In the genomic region with DNA sequence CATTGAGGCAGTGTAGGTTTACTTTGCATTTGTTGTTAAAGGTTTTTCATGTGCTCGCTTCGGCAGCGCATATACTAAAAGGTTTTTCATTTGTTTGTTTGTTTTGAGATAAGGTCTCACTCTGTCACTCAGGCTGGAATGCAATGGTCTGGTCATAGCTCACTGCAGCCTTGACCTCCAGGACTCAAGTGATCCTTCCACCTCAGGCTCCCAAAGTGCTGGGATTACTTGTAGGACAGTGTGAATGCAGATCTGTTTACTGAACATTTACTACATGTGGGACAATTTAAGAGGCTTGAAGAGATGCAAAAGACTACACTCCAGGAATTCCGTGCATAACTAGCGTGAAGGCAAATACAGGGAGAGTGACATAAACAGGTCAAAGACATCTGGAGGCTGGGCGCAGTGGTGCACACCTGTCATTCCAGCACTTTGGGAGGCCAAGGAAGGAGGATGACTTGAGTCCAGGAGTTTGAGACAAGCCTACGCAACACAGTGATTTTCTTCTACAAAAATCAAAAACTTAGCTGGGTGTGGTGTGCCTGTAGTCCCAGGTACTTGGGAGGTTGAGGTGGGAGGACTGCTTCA, we compare ENCODE assay signal across 1 cellular context.
TF ChIP-seq lines count a peak whose summit lies in the region.

No MANE protein-coding gene starts in this region.

TF ChIP-seq in HepG2, 621 proteins besides CTCF, POLR2A, EP300 and RAD21 (continued from another document and continues in another):
- TF ChIP-seq YEATS4 (CRISPR knock-in tag; IDR thresholded peaks at IDR 0.05; ENCODE audit: borderline replicate concordance) (0 out of 2 replicates have a peak, but pooled peaks have one; percentile 36), ATF4 (CRISPR knock-in tag; IDR thresholded peaks at IDR 0.05) (peak in 1 of 2 experiments; percentile 55; a peak in 1 of 4 replicates), ZNF3 (CRISPR knock-in tag; IDR thresholded peaks at IDR 0.05) (peak; percentile 64; the same call in 1 of the 2 replicates), KLF9 (CRISPR knock-in tag; IDR thresholded peaks at IDR 0.05; ENCODE audit: low read depth) (no peak), SIX4 (CRISPR knock-in tag; IDR thresholded peaks at IDR 0.05) (0 out of 2 replicates have a peak, but pooled peaks have one; percentile 17), ZNF282 (IDR thresholded peaks at IDR 0.05; ENCODE audit: partially characterized antibody) (no peak), RXRB (CRISPR knock-in tag; IDR thresholded peaks at IDR 0.05; ENCODE audit: borderline replicate concordance) (peak; percentile 67), REPIN1 (CRISPR knock-in tag; IDR thresholded peaks at IDR 0.05; ENCODE audit: borderline replicate concordance, low read depth) (no peak), ZNF570 (CRISPR knock-in tag; IDR thresholded peaks at IDR 0.05; ENCODE audit: borderline replicate concordance) (no peak), NCOR1 (IDR thresholded peaks at IDR 0.05; ENCODE audit: borderline replicate concordance, low read length) (no peak; the same call in 1 of the 2 replicates), ZSCAN5A (CRISPR knock-in tag; IDR thresholded peaks at IDR 0.05; ENCODE audit: borderline replicate concordance) (no peak), NR2F2 (IDR thresholded peaks at IDR 0.05; ENCODE audit: borderline replicate concordance, low read depth) (peak; percentile 72), ATRX (CRISPR knock-in tag; IDR thresholded peaks at IDR 0.05; ENCODE audit: borderline replicate concordance) (no peak), ZGPAT (CRISPR knock-in tag; IDR thresholded peaks at IDR 0.05) (peak; percentile 50; the same call in 1 of the 2 replicates), FOXK1 (CRISPR knock-in tag; IDR thresholded peaks at IDR 0.05; ENCODE audit: borderline replicate concordance, low read depth) (0 out of 2 replicates have a peak, but pooled peaks have one; percentile 16)
- TF ChIP-seq, protein P1, sequence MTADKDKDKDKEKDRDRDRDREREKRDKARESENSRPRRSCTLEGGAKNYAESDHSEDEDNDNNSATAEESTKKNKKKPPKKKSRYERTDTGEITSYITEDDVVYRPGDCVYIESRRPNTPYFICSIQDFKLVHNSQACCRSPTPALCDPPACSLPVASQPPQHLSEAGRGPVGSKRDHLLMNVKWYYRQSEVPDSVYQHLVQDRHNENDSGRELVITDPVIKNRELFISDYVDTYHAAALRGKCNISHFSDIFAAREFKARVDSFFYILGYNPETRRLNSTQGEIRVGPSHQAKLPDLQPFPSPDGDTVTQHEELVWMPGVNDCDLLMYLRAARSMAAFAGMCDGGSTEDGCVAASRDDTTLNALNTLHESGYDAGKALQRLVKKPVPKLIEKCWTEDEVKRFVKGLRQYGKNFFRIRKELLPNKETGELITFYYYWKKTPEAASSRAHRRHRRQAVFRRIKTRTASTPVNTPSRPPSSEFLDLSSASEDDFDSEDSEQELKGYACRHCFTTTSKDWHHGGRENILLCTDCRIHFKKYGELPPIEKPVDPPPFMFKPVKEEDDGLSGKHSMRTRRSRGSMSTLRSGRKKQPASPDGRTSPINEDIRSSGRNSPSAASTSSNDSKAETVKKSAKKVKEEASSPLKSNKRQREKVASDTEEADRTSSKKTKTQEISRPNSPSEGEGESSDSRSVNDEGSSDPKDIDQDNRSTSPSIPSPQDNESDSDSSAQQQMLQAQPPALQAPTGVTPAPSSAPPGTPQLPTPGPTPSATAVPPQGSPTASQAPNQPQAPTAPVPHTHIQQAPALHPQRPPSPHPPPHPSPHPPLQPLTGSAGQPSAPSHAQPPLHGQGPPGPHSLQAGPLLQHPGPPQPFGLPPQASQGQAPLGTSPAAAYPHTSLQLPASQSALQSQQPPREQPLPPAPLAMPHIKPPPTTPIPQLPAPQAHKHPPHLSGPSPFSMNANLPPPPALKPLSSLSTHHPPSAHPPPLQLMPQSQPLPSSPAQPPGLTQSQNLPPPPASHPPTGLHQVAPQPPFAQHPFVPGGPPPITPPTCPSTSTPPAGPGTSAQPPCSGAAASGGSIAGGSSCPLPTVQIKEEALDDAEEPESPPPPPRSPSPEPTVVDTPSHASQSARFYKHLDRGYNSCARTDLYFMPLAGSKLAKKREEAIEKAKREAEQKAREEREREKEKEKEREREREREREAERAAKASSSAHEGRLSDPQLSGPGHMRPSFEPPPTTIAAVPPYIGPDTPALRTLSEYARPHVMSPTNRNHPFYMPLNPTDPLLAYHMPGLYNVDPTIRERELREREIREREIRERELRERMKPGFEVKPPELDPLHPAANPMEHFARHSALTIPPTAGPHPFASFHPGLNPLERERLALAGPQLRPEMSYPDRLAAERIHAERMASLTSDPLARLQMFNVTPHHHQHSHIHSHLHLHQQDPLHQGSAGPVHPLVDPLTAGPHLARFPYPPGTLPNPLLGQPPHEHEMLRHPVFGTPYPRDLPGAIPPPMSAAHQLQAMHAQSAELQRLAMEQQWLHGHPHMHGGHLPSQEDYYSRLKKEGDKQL (CRISPR knock-in tag; IDR thresholded peaks at IDR 0.05; ENCODE audit: low read depth): peak; percentile 62
- TF ChIP-seq, protein P2, sequence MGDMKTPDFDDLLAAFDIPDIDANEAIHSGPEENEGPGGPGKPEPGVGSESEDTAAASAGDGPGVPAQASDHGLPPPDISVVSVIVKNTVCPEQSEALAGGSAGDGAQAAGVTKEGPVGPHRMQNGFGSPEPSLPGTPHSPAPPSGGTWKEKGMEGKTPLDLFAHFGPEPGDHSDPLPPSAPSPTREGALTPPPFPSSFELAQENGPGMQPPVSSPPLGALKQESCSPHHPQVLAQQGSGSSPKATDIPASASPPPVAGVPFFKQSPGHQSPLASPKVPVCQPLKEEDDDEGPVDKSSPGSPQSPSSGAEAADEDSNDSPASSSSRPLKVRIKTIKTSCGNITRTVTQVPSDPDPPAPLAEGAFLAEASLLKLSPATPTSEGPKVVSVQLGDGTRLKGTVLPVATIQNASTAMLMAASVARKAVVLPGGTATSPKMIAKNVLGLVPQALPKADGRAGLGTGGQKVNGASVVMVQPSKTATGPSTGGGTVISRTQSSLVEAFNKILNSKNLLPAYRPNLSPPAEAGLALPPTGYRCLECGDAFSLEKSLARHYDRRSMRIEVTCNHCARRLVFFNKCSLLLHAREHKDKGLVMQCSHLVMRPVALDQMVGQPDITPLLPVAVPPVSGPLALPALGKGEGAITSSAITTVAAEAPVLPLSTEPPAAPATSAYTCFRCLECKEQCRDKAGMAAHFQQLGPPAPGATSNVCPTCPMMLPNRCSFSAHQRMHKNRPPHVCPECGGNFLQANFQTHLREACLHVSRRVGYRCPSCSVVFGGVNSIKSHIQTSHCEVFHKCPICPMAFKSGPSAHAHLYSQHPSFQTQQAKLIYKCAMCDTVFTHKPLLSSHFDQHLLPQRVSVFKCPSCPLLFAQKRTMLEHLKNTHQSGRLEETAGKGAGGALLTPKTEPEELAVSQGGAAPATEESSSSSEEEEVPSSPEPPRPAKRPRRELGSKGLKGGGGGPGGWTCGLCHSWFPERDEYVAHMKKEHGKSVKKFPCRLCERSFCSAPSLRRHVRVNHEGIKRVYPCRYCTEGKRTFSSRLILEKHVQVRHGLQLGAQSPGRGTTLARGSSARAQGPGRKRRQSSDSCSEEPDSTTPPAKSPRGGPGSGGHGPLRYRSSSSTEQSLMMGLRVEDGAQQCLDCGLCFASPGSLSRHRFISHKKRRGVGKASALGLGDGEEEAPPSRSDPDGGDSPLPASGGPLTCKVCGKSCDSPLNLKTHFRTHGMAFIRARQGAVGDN (CRISPR knock-in tag; IDR thresholded peaks at IDR 0.05): no peak
- TF ChIP-seq, protein P3, sequence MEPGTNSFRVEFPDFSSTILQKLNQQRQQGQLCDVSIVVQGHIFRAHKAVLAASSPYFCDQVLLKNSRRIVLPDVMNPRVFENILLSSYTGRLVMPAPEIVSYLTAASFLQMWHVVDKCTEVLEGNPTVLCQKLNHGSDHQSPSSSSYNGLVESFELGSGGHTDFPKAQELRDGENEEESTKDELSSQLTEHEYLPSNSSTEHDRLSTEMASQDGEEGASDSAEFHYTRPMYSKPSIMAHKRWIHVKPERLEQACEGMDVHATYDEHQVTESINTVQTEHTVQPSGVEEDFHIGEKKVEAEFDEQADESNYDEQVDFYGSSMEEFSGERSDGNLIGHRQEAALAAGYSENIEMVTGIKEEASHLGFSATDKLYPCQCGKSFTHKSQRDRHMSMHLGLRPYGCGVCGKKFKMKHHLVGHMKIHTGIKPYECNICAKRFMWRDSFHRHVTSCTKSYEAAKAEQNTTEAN (CRISPR knock-in tag; conservative IDR thresholded peaks at IDR 0.05): 0 out of 2 replicates have a peak, but pooled peaks have one; percentile 21
- TF ChIP-seq, protein P4, sequence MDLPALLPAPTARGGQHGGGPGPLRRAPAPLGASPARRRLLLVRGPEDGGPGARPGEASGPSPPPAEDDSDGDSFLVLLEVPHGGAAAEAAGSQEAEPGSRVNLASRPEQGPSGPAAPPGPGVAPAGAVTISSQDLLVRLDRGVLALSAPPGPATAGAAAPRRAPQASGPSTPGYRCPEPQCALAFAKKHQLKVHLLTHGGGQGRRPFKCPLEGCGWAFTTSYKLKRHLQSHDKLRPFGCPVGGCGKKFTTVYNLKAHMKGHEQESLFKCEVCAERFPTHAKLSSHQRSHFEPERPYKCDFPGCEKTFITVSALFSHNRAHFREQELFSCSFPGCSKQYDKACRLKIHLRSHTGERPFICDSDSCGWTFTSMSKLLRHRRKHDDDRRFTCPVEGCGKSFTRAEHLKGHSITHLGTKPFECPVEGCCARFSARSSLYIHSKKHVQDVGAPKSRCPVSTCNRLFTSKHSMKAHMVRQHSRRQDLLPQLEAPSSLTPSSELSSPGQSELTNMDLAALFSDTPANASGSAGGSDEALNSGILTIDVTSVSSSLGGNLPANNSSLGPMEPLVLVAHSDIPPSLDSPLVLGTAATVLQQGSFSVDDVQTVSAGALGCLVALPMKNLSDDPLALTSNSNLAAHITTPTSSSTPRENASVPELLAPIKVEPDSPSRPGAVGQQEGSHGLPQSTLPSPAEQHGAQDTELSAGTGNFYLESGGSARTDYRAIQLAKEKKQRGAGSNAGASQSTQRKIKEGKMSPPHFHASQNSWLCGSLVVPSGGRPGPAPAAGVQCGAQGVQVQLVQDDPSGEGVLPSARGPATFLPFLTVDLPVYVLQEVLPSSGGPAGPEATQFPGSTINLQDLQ (CRISPR knock-in tag; IDR thresholded peaks at IDR 0.05): no peak
- TF ChIP-seq, protein P5, sequence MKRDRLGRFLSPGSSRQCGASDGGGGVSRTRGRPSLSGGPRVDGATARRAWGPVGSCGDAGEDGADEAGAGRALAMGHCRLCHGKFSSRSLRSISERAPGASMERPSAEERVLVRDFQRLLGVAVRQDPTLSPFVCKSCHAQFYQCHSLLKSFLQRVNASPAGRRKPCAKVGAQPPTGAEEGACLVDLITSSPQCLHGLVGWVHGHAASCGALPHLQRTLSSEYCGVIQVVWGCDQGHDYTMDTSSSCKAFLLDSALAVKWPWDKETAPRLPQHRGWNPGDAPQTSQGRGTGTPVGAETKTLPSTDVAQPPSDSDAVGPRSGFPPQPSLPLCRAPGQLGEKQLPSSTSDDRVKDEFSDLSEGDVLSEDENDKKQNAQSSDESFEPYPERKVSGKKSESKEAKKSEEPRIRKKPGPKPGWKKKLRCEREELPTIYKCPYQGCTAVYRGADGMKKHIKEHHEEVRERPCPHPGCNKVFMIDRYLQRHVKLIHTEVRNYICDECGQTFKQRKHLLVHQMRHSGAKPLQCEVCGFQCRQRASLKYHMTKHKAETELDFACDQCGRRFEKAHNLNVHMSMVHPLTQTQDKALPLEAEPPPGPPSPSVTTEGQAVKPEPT (CRISPR knock-in tag; IDR thresholded peaks at IDR 0.05; ENCODE audit: low read depth): no peak
- TF ChIP-seq, protein P6, sequence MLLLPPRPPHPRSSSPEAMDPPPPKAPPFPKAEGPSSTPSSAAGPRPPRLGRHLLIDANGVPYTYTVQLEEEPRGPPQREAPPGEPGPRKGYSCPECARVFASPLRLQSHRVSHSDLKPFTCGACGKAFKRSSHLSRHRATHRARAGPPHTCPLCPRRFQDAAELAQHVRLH (CRISPR knock-in tag; IDR thresholded peaks at IDR 0.05; ENCODE audit: borderline replicate concordance, low read depth): no peak
